Comparison of ENCODE assay signal across 1 cellular context in genomic region chr7:55518836-55519235, GRCh38.
TF ChIP-seq lines count a peak whose summit lies in the region.

No MANE protein-coding gene starts in this region.

TF ChIP-seq in endothelial cell of umbilical vein, 7 proteins besides CTCF, POLR2A, EP300 and RAD21:
- TF ChIP-seq FOS (IDR thresholded peaks at IDR 0.05; ENCODE audit: borderline replicate concordance, insufficient read depth, low read length) (no peak), MAX (IDR thresholded peaks at IDR 0.05; ENCODE audit: insufficient read depth, insufficient read length) (no peak), MYC (IDR thresholded peaks at IDR 0.05; ENCODE audit: low read depth, low read length) (no peak), GATA2 (IDR thresholded peaks at IDR 0.05; ENCODE audit: insufficient read depth, insufficient read length, low read depth, low read length) (no peak), POLR2AphosphoS5 (IDR thresholded peaks at IDR 0.05; ENCODE audit: insufficient read depth, low read depth, low read length) (no peak), JUN (IDR thresholded peaks at IDR 0.05; ENCODE audit: borderline replicate concordance, insufficient read depth, insufficient read length, low read depth) (no peak)
